Comparison of ENCODE assay signal across 1 cellular context in genomic region chr17:3641717-3642486, GRCh38.
TF ChIP-seq lines count a peak whose summit lies in the region.

No MANE protein-coding gene starts in this region.

TF ChIP-seq in HepG2, 621 proteins besides CTCF, POLR2A, EP300 and RAD21 (continued from another document and continues in another):
- TF ChIP-seq, protein P1, sequence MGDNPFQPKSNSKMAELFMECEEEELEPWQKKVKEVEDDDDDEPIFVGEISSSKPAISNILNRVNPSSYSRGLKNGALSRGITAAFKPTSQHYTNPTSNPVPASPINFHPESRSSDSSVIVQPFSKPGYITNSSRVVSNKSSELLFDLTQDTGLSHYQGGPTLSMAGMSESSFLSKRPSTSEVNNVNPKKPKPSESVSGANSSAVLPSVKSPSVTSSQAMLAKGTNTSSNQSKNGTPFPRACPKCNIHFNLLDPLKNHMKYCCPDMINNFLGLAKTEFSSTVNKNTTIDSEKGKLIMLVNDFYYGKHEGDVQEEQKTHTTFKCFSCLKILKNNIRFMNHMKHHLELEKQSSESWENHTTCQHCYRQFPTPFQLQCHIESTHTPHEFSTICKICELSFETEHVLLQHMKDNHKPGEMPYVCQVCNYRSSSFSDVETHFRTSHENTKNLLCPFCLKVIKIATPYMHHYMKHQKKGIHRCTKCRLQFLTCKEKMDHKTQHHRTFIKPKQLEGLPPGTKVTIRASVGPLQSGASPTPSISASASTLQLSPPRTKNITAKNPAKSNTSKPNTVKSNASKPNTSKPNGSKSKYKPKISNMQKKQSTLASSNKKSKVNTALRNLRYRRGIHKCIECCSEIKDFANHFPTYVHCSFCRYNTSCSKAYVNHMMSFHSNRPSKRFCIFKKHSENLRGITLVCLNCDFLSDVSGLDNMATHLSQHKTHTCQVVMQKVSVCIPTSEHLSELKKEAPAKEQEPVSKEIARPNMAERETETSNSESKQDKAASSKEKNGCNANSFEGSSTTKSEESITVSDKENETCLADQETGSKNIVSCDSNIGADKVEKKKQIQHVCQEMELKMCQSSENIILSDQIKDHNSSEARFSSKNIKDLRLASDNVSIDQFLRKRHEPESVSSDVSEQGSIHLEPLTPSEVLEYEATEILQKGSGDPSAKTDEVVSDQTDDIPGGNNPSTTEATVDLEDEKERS (CRISPR knock-in tag; IDR thresholded peaks at IDR 0.05) = 0 out of 2 replicates have a peak, but pooled peaks have one; percentile 34
- TF ChIP-seq FOXC1 (CRISPR knock-in tag; IDR thresholded peaks at IDR 0.05; ENCODE audit: borderline replicate concordance) (0 out of 2 replicates have a peak, but pooled peaks have one; percentile 21), ZNF605 (CRISPR knock-in tag; IDR thresholded peaks at IDR 0.05) (no peak; the same call in 1 of the 2 replicates), SAP130 (CRISPR knock-in tag; IDR thresholded peaks at IDR 0.05; ENCODE audit: low read depth) (peak; percentile 75), CERS6 (CRISPR knock-in tag; IDR thresholded peaks at IDR 0.05) (no peak), HNF4A (CRISPR knock-in tag; IDR thresholded peaks at IDR 0.05) (peak; percentile 43), FOXP4 (CRISPR knock-in tag; IDR thresholded peaks at IDR 0.05) (peak; percentile 77), ZNF558 (CRISPR knock-in tag; IDR thresholded peaks at IDR 0.05; ENCODE audit: borderline replicate concordance) (no peak), CEBPG (CRISPR knock-in tag; IDR thresholded peaks at IDR 0.05) (peak; percentile 70), HNF4G (IDR thresholded peaks at IDR 0.05; ENCODE audit: borderline replicate concordance, low read depth, low read length) (0 out of 2 replicates have a peak, but pooled peaks have one; percentile 28), HNF4G (CRISPR knock-in tag; IDR thresholded peaks at IDR 0.05; ENCODE audit: borderline replicate concordance, low read depth) (no peak), FOXJ3 (CRISPR knock-in tag; IDR thresholded peaks at IDR 0.05; ENCODE audit: borderline replicate concordance) (peak; percentile 35; the same call in 1 of the 2 replicates), CEBPB (IDR thresholded peaks at IDR 0.05; ENCODE audit: borderline replicate concordance, low read depth, low read length) (0 out of 2 replicates have a peak, but pooled peaks have one; percentile 28), ZNF205 (CRISPR knock-in tag; IDR thresholded peaks at IDR 0.05) (0 out of 2 replicates have a peak, but pooled peaks have one; percentile 19), TEAD3 (CRISPR knock-in tag; optimal IDR thresholded peaks at IDR 0.05; ENCODE audit: borderline replicate concordance) (peak; percentile 49), NR2C2 (CRISPR knock-in tag; IDR thresholded peaks at IDR 0.05; ENCODE audit: borderline replicate concordance) (peak; percentile 25; the same call in 1 of the 2 replicates), KDM5B (CRISPR knock-in tag; IDR thresholded peaks at IDR 0.05; ENCODE audit: borderline replicate concordance) (peak; percentile 34; the same call in 1 of the 2 replicates), FOSL2 (CRISPR knock-in tag; IDR thresholded peaks at IDR 0.05) (no peak; the same call in none of the 2 replicates), RARA (CRISPR knock-in tag; IDR thresholded peaks at IDR 0.05) (peak; percentile 49), FOXM1 (CRISPR knock-in tag; IDR thresholded peaks at IDR 0.05) (no peak), UBTF (CRISPR knock-in tag; IDR thresholded peaks at IDR 0.05) (0 out of 2 replicates have a peak, but pooled peaks have one; percentile 19), ZFP1 (CRISPR knock-in tag; IDR thresholded peaks at IDR 0.05) (0 out of 2 replicates have a peak, but pooled peaks have one; percentile 38), GPN1 (CRISPR knock-in tag; IDR thresholded peaks at IDR 0.05; ENCODE audit: borderline replicate concordance) (no peak), ZBTB33 (CRISPR knock-in tag; IDR thresholded peaks at IDR 0.05) (peak; percentile 57), ZNF792 (CRISPR knock-in tag; IDR thresholded peaks at IDR 0.05) (no peak), TRIM22 (IDR thresholded peaks at IDR 0.05) (no peak), ZFYVE20 (CRISPR knock-in tag; IDR thresholded peaks at IDR 0.05; ENCODE audit: borderline replicate concordance, low read depth) (no peak), HMG20A (CRISPR knock-in tag; IDR thresholded peaks at IDR 0.05; ENCODE audit: borderline replicate concordance) (0 out of 2 replicates have a peak, but pooled peaks have one; percentile 52), BORCS8-MEF2B (CRISPR knock-in tag; IDR thresholded peaks at IDR 0.05) (no peak), BCL6 (CRISPR knock-in tag; IDR thresholded peaks at IDR 0.05) (peak; percentile 79), ZBTB38 (CRISPR knock-in tag; IDR thresholded peaks at IDR 0.05) (peak; percentile 68), PPARG (CRISPR knock-in tag; conservative IDR thresholded peaks at IDR 0.05) (peak; percentile 41; the same call in 1 of the 2 replicates), HNRNPLL (IDR thresholded peaks at IDR 0.05; ENCODE audit: low read depth, low read length, poor library complexity, severe bottlenecking) (peak; percentile 27), BHLHE40 (IDR thresholded peaks at IDR 0.05; ENCODE audit: low read length) (peak; percentile 84), TBX2 (CRISPR knock-in tag; IDR thresholded peaks at IDR 0.05; ENCODE audit: borderline replicate concordance) (peak; percentile 63; the same call in 1 of the 2 replicates)
- TF ChIP-seq, protein P2, sequence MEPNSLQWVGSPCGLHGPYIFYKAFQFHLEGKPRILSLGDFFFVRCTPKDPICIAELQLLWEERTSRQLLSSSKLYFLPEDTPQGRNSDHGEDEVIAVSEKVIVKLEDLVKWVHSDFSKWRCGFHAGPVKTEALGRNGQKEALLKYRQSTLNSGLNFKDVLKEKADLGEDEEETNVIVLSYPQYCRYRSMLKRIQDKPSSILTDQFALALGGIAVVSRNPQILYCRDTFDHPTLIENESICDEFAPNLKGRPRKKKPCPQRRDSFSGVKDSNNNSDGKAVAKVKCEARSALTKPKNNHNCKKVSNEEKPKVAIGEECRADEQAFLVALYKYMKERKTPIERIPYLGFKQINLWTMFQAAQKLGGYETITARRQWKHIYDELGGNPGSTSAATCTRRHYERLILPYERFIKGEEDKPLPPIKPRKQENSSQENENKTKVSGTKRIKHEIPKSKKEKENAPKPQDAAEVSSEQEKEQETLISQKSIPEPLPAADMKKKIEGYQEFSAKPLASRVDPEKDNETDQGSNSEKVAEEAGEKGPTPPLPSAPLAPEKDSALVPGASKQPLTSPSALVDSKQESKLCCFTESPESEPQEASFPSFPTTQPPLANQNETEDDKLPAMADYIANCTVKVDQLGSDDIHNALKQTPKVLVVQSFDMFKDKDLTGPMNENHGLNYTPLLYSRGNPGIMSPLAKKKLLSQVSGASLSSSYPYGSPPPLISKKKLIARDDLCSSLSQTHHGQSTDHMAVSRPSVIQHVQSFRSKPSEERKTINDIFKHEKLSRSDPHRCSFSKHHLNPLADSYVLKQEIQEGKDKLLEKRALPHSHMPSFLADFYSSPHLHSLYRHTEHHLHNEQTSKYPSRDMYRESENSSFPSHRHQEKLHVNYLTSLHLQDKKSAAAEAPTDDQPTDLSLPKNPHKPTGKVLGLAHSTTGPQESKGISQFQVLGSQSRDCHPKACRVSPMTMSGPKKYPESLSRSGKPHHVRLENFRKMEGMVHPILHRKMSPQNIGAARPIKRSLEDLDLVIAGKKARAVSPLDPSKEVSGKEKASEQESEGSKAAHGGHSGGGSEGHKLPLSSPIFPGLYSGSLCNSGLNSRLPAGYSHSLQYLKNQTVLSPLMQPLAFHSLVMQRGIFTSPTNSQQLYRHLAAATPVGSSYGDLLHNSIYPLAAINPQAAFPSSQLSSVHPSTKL (CRISPR knock-in tag; IDR thresholded peaks at IDR 0.05) = peak; percentile 77
- TF ChIP-seq, protein P3, sequence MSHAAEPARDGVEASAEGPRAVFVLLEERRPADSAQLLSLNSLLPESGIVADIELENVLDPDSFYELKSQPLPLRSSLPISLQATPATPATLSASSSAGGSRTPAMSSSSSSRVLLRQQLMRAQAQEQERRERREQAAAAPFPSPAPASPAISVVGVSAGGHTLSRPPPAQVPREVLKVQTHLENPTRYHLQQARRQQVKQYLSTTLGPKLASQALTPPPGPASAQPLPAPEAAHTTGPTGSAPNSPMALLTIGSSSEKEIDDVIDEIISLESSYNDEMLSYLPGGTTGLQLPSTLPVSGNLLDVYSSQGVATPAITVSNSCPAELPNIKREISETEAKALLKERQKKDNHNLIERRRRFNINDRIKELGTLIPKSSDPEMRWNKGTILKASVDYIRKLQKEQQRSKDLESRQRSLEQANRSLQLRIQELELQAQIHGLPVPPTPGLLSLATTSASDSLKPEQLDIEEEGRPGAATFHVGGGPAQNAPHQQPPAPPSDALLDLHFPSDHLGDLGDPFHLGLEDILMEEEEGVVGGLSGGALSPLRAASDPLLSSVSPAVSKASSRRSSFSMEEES (CRISPR knock-in tag; IDR thresholded peaks at IDR 0.05) = peak; percentile 78
